ENCODE assay signal across 37 cellular contexts in genomic region chr16:54672500-54672899, GRCh38.
"Had no signal": no experiment of that assay in that cellular context is flagged by ENCODE, and none has a peak within 500 bp of the region (broad histone marks: within the 10 kb centered on the region; RNA-seq: fewer than 3 reads in every experiment).

No MANE protein-coding gene starts in this region.

- FAIRE-seq: TTC549 had no signal

- H3K4me1 ChIP-seq: adrenal gland had no signal

- DNase-seq: activated B cell treated with CpG ODN at 0.5 μM for 24 hours; activated CD4-positive, alpha-beta memory T cell treated with anti-CD3 and anti-CD28 coated beads for 36 hours; activated CD4-positive, alpha-beta T cell treated with anti-CD3 and anti-CD28 coated beads for 4 hours; activated CD4-positive, alpha-beta T cell treated with anti-CD3 and anti-CD28 coated beads, Interleukin-2, amount 10 ng/mL, durations not matched to agents 24 days and 14 days; activated CD4-positive, alpha-beta T cell treated with anti-CD3 and anti-CD28 coated beads, Interleukin-2, amount 50 U/mL, for 1 hour; activated CD4-positive, alpha-beta T cell treated with anti-CD3 and anti-CD28 coated beads, Interleukin-2, amount 50 U/mL, for 4 hours; activated CD4-positive, CD25-positive, alpha-beta regulatory T cell treated with anti-CD3 and anti-CD28 coated beads, Interleukin-2, amount 50 U/mL, for 72 hours; activated CD8-positive, alpha-beta memory T cell treated with anti-CD3 and anti-CD28 coated beads, Interleukin-2, amount 50 U/mL, for 4 hours; activated CD8-positive, alpha-beta T cell treated with anti-CD3 and anti-CD28 coated beads for 36 hours; activated effector memory CD4-positive, alpha-beta T cell treated with anti-CD3 and anti-CD28 coated beads, Interleukin-2, amount 50 U/mL, for 16 hours; activated gamma-delta T cell treated with Interleukin-2 at 50 U/mL for 16 hours; activated naive CD4-positive, alpha-beta T cell; activated naive CD4-positive, alpha-beta T cell treated with anti-CD3 and anti-CD28 coated beads for 36 hours; activated naive CD4-positive, alpha-beta T cell treated with anti-CD3 and anti-CD28 coated beads, Interleukin-2, amount 50 U/mL, for 16 hours; activated naive CD8-positive, alpha-beta T cell treated with anti-CD3 and anti-CD28 coated beads for 36 hours; activated T-cell treated with anti-CD3 and anti-CD28 coated beads for 4 hours; activated T-cell treated with anti-CD3 and anti-CD28 coated beads, Interleukin-2, amount 50 U/mL, for 1 hour; activated T-cell treated with anti-CD3 and anti-CD28 coated beads, Interleukin-2, amount 50 U/mL, for 4 hours; activated T-cell treated with anti-CD3 and anti-CD28 coated beads, Interleukin-2, amount 50 U/mL, for 72 hours; adrenal gland; amniotic stem cell; aorta; caudate nucleus; cerebellar nuclear complex; T-helper 1 cell; T-helper 2 cell; T-helper 9 cell had no signal

- H3K9me3 Mint-ChIP-seq: activated B cell treated with CpG ODN at 0.5 μM for 24 hours; activated CD4-positive, alpha-beta memory T cell treated with anti-CD3 and anti-CD28 coated beads for 36 hours; activated CD4-positive, alpha-beta T cell treated with anti-CD3 and anti-CD28 coated beads, Interleukin-2, amount 10 ng/mL, durations not matched to agents 24 days and 14 days; activated CD8-positive, alpha-beta T cell treated with anti-CD3 and anti-CD28 coated beads for 36 hours; activated naive CD4-positive, alpha-beta T cell treated with anti-CD3 and anti-CD28 coated beads for 36 hours; activated naive CD8-positive, alpha-beta T cell treated with anti-CD3 and anti-CD28 coated beads for 36 hours; activated T-cell treated with anti-CD3 and anti-CD28 coated beads, Interleukin-2, amount 50 U/mL, for 4 hours; activated T-helper 1 cell treated with anti-CD3 and anti-CD28 coated beads, Interleukin-12 subunit alpha, Interleukin-12 subunit beta, Interleukin-2, Interleukin-4 antibody, amounts not matched to agents 30 ng/mL and 10 ng/mL and 1 ng/mL, durations not matched to agents 14 hours and 24 hours and 36 hours; activated T-helper 17 cell treated with anti-CD3 and anti-CD28 coated beads, Interleukin-2, amount 50 U/mL, for 72 hours; central memory CD8-positive, alpha-beta T cell; T-helper 1 cell treated with Interleukin-12 subunit alpha and Interleukin-12 subunit beta and Interleukin-4 antibody, amounts not matched to agents 30 μg/mL and 1 μg/mL, for 36 hours; T-helper 2 cell treated with Interferon-gamma antibody and Interleukin-4, amounts not matched to agents 5 μg/mL and 100 μg/mL, for 36 hours had no signal

- H3K27me3 Mint-ChIP-seq: activated B cell treated with CpG ODN at 0.5 μM for 24 hours; activated CD4-positive, alpha-beta T cell treated with anti-CD3 and anti-CD28 coated beads, Interleukin-2, amount 10 ng/mL, durations not matched to agents 24 days and 14 days; activated naive CD8-positive, alpha-beta T cell treated with anti-CD3 and anti-CD28 coated beads for 36 hours; activated T-helper 17 cell treated with anti-CD3 and anti-CD28 coated beads, Interleukin-2, amount 50 U/mL, for 72 hours; central memory CD8-positive, alpha-beta T cell had no signal

- H3K9me3 ChIP-seq: adrenal gland had no signal

- H3K4me3 Mint-ChIP-seq: activated B cell treated with CpG ODN at 0.5 μM for 24 hours; activated CD4-positive, alpha-beta memory T cell treated with anti-CD3 and anti-CD28 coated beads for 36 hours; activated CD4-positive, alpha-beta T cell treated with anti-CD3 and anti-CD28 coated beads, Interleukin-2, amount 10 ng/mL, durations not matched to agents 24 days and 14 days; activated CD8-positive, alpha-beta T cell treated with anti-CD3 and anti-CD28 coated beads for 36 hours; activated naive CD4-positive, alpha-beta T cell treated with anti-CD3 and anti-CD28 coated beads for 36 hours; activated naive CD8-positive, alpha-beta T cell treated with anti-CD3 and anti-CD28 coated beads for 36 hours; activated T-cell treated with anti-CD3 and anti-CD28 coated beads, Interleukin-2, amount 50 U/mL, for 4 hours; activated T-cell treated with anti-CD3 and anti-CD28 coated beads, Interleukin-2, amount 50 U/mL, for 72 hours; activated T-helper 1 cell treated with anti-CD3 and anti-CD28 coated beads, Interleukin-12 subunit alpha, Interleukin-12 subunit beta, Interleukin-2, Interleukin-4 antibody, amounts not matched to agents 30 ng/mL and 10 ng/mL and 1 ng/mL, durations not matched to agents 14 hours and 24 hours and 36 hours; activated T-helper 17 cell treated with anti-CD3 and anti-CD28 coated beads, Interleukin-2, amount 50 U/mL, for 72 hours; brain; central memory CD8-positive, alpha-beta T cell; T-helper 1 cell treated with Interleukin-12 subunit alpha and Interleukin-12 subunit beta and Interleukin-4 antibody, amounts not matched to agents 30 μg/mL and 1 μg/mL, for 36 hours; T-helper 2 cell treated with Interferon-gamma antibody and Interleukin-4, amounts not matched to agents 5 μg/mL and 100 μg/mL, for 36 hours had no signal

- H3K4me1 Mint-ChIP-seq: activated B cell treated with CpG ODN at 0.5 μM for 24 hours; activated CD4-positive, alpha-beta T cell treated with anti-CD3 and anti-CD28 coated beads, Interleukin-2, amount 10 ng/mL, durations not matched to agents 24 days and 14 days; activated naive CD8-positive, alpha-beta T cell treated with anti-CD3 and anti-CD28 coated beads for 36 hours; activated T-helper 17 cell treated with anti-CD3 and anti-CD28 coated beads, Interleukin-2, amount 50 U/mL, for 72 hours; central memory CD8-positive, alpha-beta T cell had no signal

- H3K4me3 ChIP-seq: adrenal gland, cardiac muscle cell had no signal

- H3K36me3 Mint-ChIP-seq: activated CD4-positive, alpha-beta memory T cell treated with anti-CD3 and anti-CD28 coated beads for 36 hours; activated naive CD4-positive, alpha-beta T cell treated with anti-CD3 and anti-CD28 coated beads, Interleukin-2, amount 50 U/mL, for 72 hours; activated naive CD8-positive, alpha-beta T cell treated with anti-CD3 and anti-CD28 coated beads for 36 hours; brain had no signal

- H3K27ac Mint-ChIP-seq: activated B cell treated with CpG ODN at 0.5 μM for 24 hours; activated CD4-positive, alpha-beta memory T cell treated with anti-CD3 and anti-CD28 coated beads for 36 hours; activated CD4-positive, alpha-beta T cell treated with anti-CD3 and anti-CD28 coated beads, Interleukin-2, amount 10 ng/mL, durations not matched to agents 24 days and 14 days; activated CD8-positive, alpha-beta T cell treated with anti-CD3 and anti-CD28 coated beads for 36 hours; activated naive CD4-positive, alpha-beta T cell treated with anti-CD3 and anti-CD28 coated beads for 36 hours; activated naive CD4-positive, alpha-beta T cell treated with anti-CD3 and anti-CD28 coated beads, Interleukin-2, amount 50 U/mL, for 72 hours; activated naive CD8-positive, alpha-beta T cell treated with anti-CD3 and anti-CD28 coated beads for 36 hours; activated T-cell treated with anti-CD3 and anti-CD28 coated beads, Interleukin-2, amount 50 U/mL, for 72 hours; activated T-helper 1 cell treated with anti-CD3 and anti-CD28 coated beads, Interleukin-12 subunit alpha, Interleukin-12 subunit beta, Interleukin-2, Interleukin-4 antibody, amounts not matched to agents 30 ng/mL and 10 ng/mL and 1 ng/mL, durations not matched to agents 14 hours and 24 hours and 36 hours; activated T-helper 17 cell treated with anti-CD3 and anti-CD28 coated beads, Interleukin-2, amount 50 U/mL, for 72 hours; brain; T-helper 1 cell treated with Interleukin-12 subunit alpha and Interleukin-12 subunit beta and Interleukin-4 antibody, amounts not matched to agents 30 μg/mL and 1 μg/mL, for 36 hours; T-helper 2 cell treated with Interferon-gamma antibody and Interleukin-4, amounts not matched to agents 5 μg/mL and 100 μg/mL, for 36 hours had no signal

- H3K36me3 ChIP-seq: adrenal gland, cardiac muscle cell had no signal

- H3K27me3 ChIP-seq: adrenal gland, cardiac muscle cell had no signal

- H3K27ac ChIP-seq: adrenal gland, cardiac muscle cell, VCaP had no signal

- ATAC-seq: activated CD8-positive, alpha-beta T cell treated with anti-CD3 and anti-CD28 coated beads for 36 hours; activated naive CD4-positive, alpha-beta T cell treated with anti-CD3 and anti-CD28 coated beads, Interleukin-2, amount 50 U/mL, for 72 hours; activated T-cell treated with anti-CD3 and anti-CD28 coated beads, Interleukin-2, amount 50 U/mL, for 4 hours; activated T-cell treated with anti-CD3 and anti-CD28 coated beads, Interleukin-2, amount 50 U/mL, for 72 hours; activated T-helper 17 cell treated with anti-CD3 and anti-CD28 coated beads, Interleukin-2, amount 50 U/mL, for 72 hours had no signal
